Comparison of ENCODE assay signal across 7 cellular contexts in genomic region chr20:63626424-63627128, GRCh38.
DNase-seq lines count a peak whose midpoint lies in the region; ATAC-seq and TF ChIP-seq lines count a peak whose summit lies in the region.

A gene with protein sequence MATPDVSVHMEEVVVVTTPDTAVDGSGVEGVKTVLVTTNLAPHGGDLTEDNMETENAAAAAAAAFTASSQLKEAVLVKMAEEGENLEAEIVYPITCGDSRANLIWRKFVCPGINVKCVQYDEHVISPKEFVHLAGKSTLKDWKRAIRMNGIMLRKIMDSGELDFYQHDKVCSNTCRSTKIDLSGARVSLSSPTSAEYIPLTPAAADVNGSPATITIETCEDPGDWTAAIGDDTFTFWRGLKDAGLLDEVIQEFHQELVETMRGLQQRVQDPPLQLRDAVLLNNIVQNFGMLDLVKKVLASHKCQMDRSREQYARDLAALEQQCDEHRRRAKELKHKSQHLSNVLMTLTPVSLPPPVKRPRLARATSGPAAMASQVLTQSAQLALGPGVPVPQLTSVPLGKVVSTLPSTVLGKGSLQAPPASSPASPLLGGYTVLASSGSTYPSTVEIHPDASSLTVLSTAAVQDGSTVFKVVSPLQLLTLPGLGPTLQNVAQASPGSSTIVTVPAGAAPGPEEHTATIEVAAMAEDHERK (minus strand): TSS chr20:63627101. CDS start chr20:63619397, 7,704 bp downstream.

- peaks cover 20% of the 10 kb centered on the region for H3K36me3 Mint-ChIP-seq in central memory CD8-positive, alpha-beta T cell (ENCODE audit: insufficient read depth)

- DNase-seq in NCI-H1417 treated with DMSO at 0.1 percent for 48 hours (lab: John Stamatoyannopoulos, UW) (peak; percentile 24), UCSD-AML1 (lab: John Stamatoyannopoulos, UW; ENCODE audit: unreplicated experiment) (peak; percentile 86), kidney glomerular epithelial cell (lab: John Stamatoyannopoulos, UW) (peak; percentile 67)
- no peak for DNase-seq in central memory CD8-positive, alpha-beta T cell (ENCODE audit: low spot score in 2 of 2)
- peak; percentile 52 to 67 for DNase-seq in stimulated activated CD4-positive, alpha-beta T cell treated with anti-CD3 and anti-CD28 coated beads, Interleukin-15, amount 100 ng/mL, for 48 hours (ENCODE audit: low read depth in 2 of 2)

- H3K4me1 Mint-ChIP-seq in central memory CD8-positive, alpha-beta T cell: peaks cover 40% of the 10 kb centered on the region

- no peaks in the 10 kb centered on the region for H3K27me3 Mint-ChIP-seq in central memory CD8-positive, alpha-beta T cell

- ATAC-seq in GM18505 (IDR thresholded peaks at IDR 0.05; ENCODE audit: unreplicated experiment) (peak; percentile 43), HG02623 (IDR thresholded peaks at IDR 0.05; ENCODE audit: unreplicated experiment) (peak; percentile 44)
- ATAC-seq in central memory CD8-positive, alpha-beta T cell (replicated peaks; ENCODE audit: extremely low read depth, poor library complexity, severe bottlenecking): peak; percentile 53

- H3K4me3 Mint-ChIP-seq in central memory CD8-positive, alpha-beta T cell: peak within 1 kb of the TSS; percentile 92

- no peaks in the 10 kb centered on the region for H3K9me3 Mint-ChIP-seq in central memory CD8-positive, alpha-beta T cell

- H3K27ac Mint-ChIP-seq in central memory CD8-positive, alpha-beta T cell (ENCODE audit: low read depth): peak within 1 kb of the TSS; percentile 89

- TF ChIP-seq POLR2A in GM18505 (IDR thresholded peaks at IDR 0.05; ENCODE audit: borderline replicate concordance, extremely low read depth, insufficient read depth, insufficient read length): peak; percentile 16

Comparison
In these comparisons a context has a peak if more than half of its experiments do, and no peak if none do; other contexts are left out.
1. DNase-seq: peak in NCI-H1417 treated with DMSO at 0.1 percent for 48 hours (single experiment), UCSD-AML1 (single experiment), kidney glomerular epithelial cell (single experiment) and stimulated activated CD4-positive, alpha-beta T cell treated with anti-CD3 and anti-CD28 coated beads, Interleukin-15, amount 100 ng/mL, for 48 hours (2 of 2); none in central memory CD8-positive, alpha-beta T cell (0 of 2).
2. Peak in every context shown above with its lines, with median percentiles within 50 percentile points of each other: ATAC-seq.